ENCODE assay signal across 8 cellular contexts in genomic region chr14:54567634-54568561, GRCh38. TPM values are rescaled to one million over a fixed set of nuclear protein-coding genes. Genes with fewer than 3 reads are reported as not detected.
DNase-seq lines count a peak whose midpoint lies in the region; ATAC-seq, FAIRE-seq and TF ChIP-seq lines count a peak whose summit lies in the region.

No MANE protein-coding gene starts in this region.

- H3K36me3 Mint-ChIP-seq in nephron (ENCODE audit: low read depth), result peaks cover 15% of the 10 kb centered on the region

- 0 to 2% methylated on average over 16 to 27 of the region's 70 CpGs for WGBS in upper lobe of left lung, 2 donors

- TF ChIP-seq CTCF in PC-3 (conservative IDR thresholded peaks at IDR 0.05; ENCODE audit: low read depth, low read length), result no peak
- TF ChIP-seq CTCF in nephron (IDR thresholded peaks at IDR 0.05; ENCODE audit: unreplicated experiment in 3 of 3), result no peak
- TF ChIP-seq CTCF in upper lobe of left lung (IDR thresholded peaks at IDR 0.05), result no peak

- FAIRE-seq in frontal cortex (lab: Jason Lieb, UNC), result no peak

- H3K27ac Mint-ChIP-seq in nephron, result peak overlapping the region; percentile 86 to 96 (median 94)

- peak; percentile 27 for ATAC-seq in GM18867 (IDR thresholded peaks at IDR 0.05; ENCODE audit: unreplicated experiment)
- peak; percentile 4 for ATAC-seq in PC-3
- peak; percentile 6 to 27 for ATAC-seq in upper lobe of left lung (ENCODE audit: low FRiP score in 2 of 2)
- ATAC-seq in HG03045 (IDR thresholded peaks at IDR 0.05; ENCODE audit: unreplicated experiment), result no peak

- peaks cover 28% of the 10 kb centered on the region for H3K4me1 Mint-ChIP-seq in nephron

- H3K4me2 ChIP-seq in PC-3 (ENCODE audit: low read length), result peak overlapping the region; percentile 88

- H3K9me3 Mint-ChIP-seq in nephron, result no peaks in the 10 kb centered on the region

- no TSS peak for BruUV-seq in PC-3 (replicated peaks; lab: Mats Ljungman, UMichigan)

- H3K27me3 Mint-ChIP-seq in nephron (ENCODE audit: low read depth), result no peaks in the 10 kb centered on the region

- H3K4me3 ChIP-seq in PC-3 (ENCODE audit: low read length), result peak overlapping the region; percentile 85
- H3K4me3 ChIP-seq in upper lobe of left lung, result peak overlapping the region; percentile 43 to 82 (median 60)

- peaks cover 42% of the 10 kb centered on the region for H3K4me1 ChIP-seq in PC-3 (ENCODE audit: insufficient read depth, low read length)
- H3K4me1 ChIP-seq in upper lobe of left lung, result peaks cover 16 to 36% (median 27%) of the 10 kb centered on the region in 4 donors

- H3K9me2 ChIP-seq in PC-3 (replicated peaks; ENCODE audit: low read length), result no peaks in the 10 kb centered on the region

- no peak for TF ChIP-seq POLR2A in upper lobe of left lung (IDR thresholded peaks at IDR 0.05)

- peaks cover 28% of the 10 kb centered on the region for H4K20me1 ChIP-seq in PC-3 (ENCODE audit: low read length)

- H3K9ac ChIP-seq in PC-3 (ENCODE audit: low read length), result peak overlapping the region; percentile 82

- POLR2A ChIA-PET in PC-3 (lab: Charles Lee; ENCODE audit: unreplicated experiment), result interaction anchor here (0.5 to 1.6 kb wide), 14 partner anchors 10 to 372 kb away, joined by 3 to 30 read pairs (median 8); partner anchors contain the start of gene CGRRF1

- no peak for TF ChIP-seq EP300 in upper lobe of left lung (IDR thresholded peaks at IDR 0.05)

- H3K9me3 ChIP-seq in PC-3 (ENCODE audit: low read length) (peaks cover 8% of the 10 kb centered on the region), upper lobe of left lung (peaks cover 0 to 9% (median 4%) of the 10 kb centered on the region in 4 donors)

- H3K36me3 ChIP-seq in PC-3 (ENCODE audit: low read depth, low read length) (peaks cover 28% of the 10 kb centered on the region), upper lobe of left lung (no peaks in the 10 kb centered on the region)

- peak overlapping the region; percentile 44 for H2AFZ ChIP-seq in PC-3 (ENCODE audit: low read length)

- peak overlapping the region; percentile 97 to 99 (median 99) for H3K4me3 Mint-ChIP-seq in nephron

- CTCF ChIA-PET in PC-3 (lab: Charles Lee), result interaction anchor here (0.6 to 6.3 kb wide), 7 partner anchors 14 to 206 kb away, joined by 4 to 154 read pairs (median 10); no protein-coding TSS in a partner anchor

- H3F3A ChIP-seq in PC-3 (ENCODE audit: low read length, unreplicated experiment), result peaks cover 10% of the 10 kb centered on the region

- H3K79me2 ChIP-seq in PC-3 (ENCODE audit: low read length), result peaks cover 67% of the 10 kb centered on the region

- DNase-seq in 8988T, result peak; percentile 62
- DNase-seq in PC-3, result peak; percentile 73
- DNase-seq in activated gamma-delta T cell treated with Interleukin-2 at 50 U/mL for 16 hours, result peak; percentile 26
- DNase-seq in frontal cortex (ENCODE audit: low spot score in 2 of 2), result peak; percentile 43 to 57
- DNase-seq in upper lobe of left lung, result peak; percentile 44 to 90

- H3K27ac ChIP-seq in PC-3 (ENCODE audit: low read length), result peak overlapping the region; percentile 54
- peak overlapping the region; percentile 96 to 99 (median 98) for H3K27ac ChIP-seq in upper lobe of left lung

- intact Hi-C loops in PC-3 (cut with micrococcal nuclease), result loop anchor here (1.0 to 5.0 kb wide), 2 partner anchors 34 to 109 kb away; no protein-coding TSS in a partner anchor

- H3K27me3 ChIP-seq in PC-3 (ENCODE audit: low read length) (no peaks in the 10 kb centered on the region), upper lobe of left lung (peaks cover 0 to 9% (median 0%) of the 10 kb centered on the region in 4 donors)

RNA-seq across cellular contexts. Expression of gene SAMD4A, which starts 1.0 kb away (rescaled TPM):
- total RNA-seq in PC-3 (2014; rRNA removed), result 42.9 and 45.2 TPM in 2 replicates
- 8.2 TPM for total RNA-seq in frontal cortex
- total RNA-seq in upper lobe of left lung, result 10 to 100 TPM; 26.0 to 68.3 (median 37.0) TPM

RNA-seq across cellular contexts. Expression of gene CGRRF1, which starts 58.2 kb away (rescaled TPM):
- total RNA-seq in PC-3 (2014; rRNA removed), result 31.3 and 31.5 TPM in 2 replicates
- total RNA-seq in frontal cortex, result 19.6 TPM
- 10 to 100 TPM in 4 of 6 donors, 1 to 10 TPM in 2; 2.1 to 24.0 (median 16.7) TPM for total RNA-seq in upper lobe of left lung
